Comparison of ENCODE assay signal across 18 cellular contexts in the genomic region with DNA sequence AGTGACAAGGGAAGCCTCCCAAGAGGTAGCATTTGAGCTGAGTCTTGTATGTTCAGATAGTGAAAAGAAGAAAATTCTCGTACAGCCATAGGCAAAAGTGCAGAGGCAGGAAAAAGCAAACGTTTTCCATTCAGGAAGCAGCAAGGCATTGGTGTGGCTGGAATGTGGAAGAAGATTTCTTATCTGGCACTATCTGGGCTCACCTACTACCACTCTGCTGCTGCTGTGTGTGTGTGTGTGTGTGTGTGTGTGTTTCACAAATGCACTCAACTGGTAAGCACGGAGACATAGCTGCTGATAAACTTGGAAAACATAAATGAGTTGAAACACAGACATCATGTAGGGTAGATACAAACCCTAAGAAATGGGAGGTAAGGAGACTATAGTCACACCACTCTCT.
DNase-seq lines count a peak whose midpoint lies in the region; ATAC-seq, FAIRE-seq and TF ChIP-seq lines count a peak whose summit lies in the region.
"Had no signal": no experiment of that assay in that cellular context is flagged by ENCODE, and none has a peak within 500 bp of the region (broad histone marks: within the 10 kb centered on the region; RNA-seq: fewer than 3 reads in every experiment).

No MANE protein-coding gene starts in this region.

- H3K36me3 Mint-ChIP-seq in endothelial cell (ENCODE audit: low read depth, unreplicated experiment) (no peaks in the 10 kb centered on the region), progenitor cell of endocrine pancreas (ENCODE audit: insufficient read depth) (no peaks in the 10 kb centered on the region)
- H3K36me3 Mint-ChIP-seq in effector memory CD8-positive, alpha-beta T cell (ENCODE audit: insufficient read depth) = no peaks in the 10 kb centered on the region
- H3K36me3 Mint-ChIP-seq: CD8-positive, alpha-beta T cell had no signal

- H2AK5ac ChIP-seq in trophoblast cell (ENCODE audit: low read length) = no peak overlapping the region

- FAIRE-seq in HTR-8/SVneo (lab: Jason Lieb, UNC) = peak; percentile 66
- FAIRE-seq: A549, K562 had no signal

- DNase-seq in HTR-8/SVneo (ENCODE audit: insufficient read length, low spot score) (no peak), endothelial cell (ENCODE audit: low spot score) (peak; percentile 9), trophoblast cell (no peak), NCI-H2171 (lab: John Stamatoyannopoulos, UW) (no peak), progenitor cell of endocrine pancreas (ENCODE audit: low spot score, unreplicated experiment) (no peak)
- no peak for DNase-seq in effector memory CD8-positive, alpha-beta T cell
- DNase-seq: CD8-positive, alpha-beta T cell; COR-L47; DMS153; DMS79; GF-D8; H7 had no signal

- no peak overlapping the region for H2BK5ac ChIP-seq in trophoblast cell (ENCODE audit: low read depth, low read length, poor library complexity)

- no peaks in the 10 kb centered on the region for H3K9me3 Mint-ChIP-seq in endothelial cell (ENCODE audit: unreplicated experiment)
- H3K9me3 Mint-ChIP-seq in progenitor cell of endocrine pancreas (ENCODE audit: low read depth) = peaks cover 5% of the 10 kb centered on the region
- H3K9me3 Mint-ChIP-seq in effector memory CD8-positive, alpha-beta T cell = peaks cover 6 to 17% of the 10 kb centered on the region in 2 donors
- H3K9me3 Mint-ChIP-seq: CD8-positive, alpha-beta T cell; GM23338 had no signal

- no peak overlapping the region for H3K9ac ChIP-seq in trophoblast cell (ENCODE audit: low read length)
- H3K9ac ChIP-seq: BLaER1 had no signal

- no peak overlapping the region for H2BK12ac ChIP-seq in trophoblast cell (ENCODE audit: low read length)

- ATAC-seq in effector memory CD8-positive, alpha-beta T cell (replicated peaks) = no peak
- ATAC-seq: A549; CD8-positive, alpha-beta T cell; GM23338; K562 had no signal

- H3K4ac ChIP-seq in trophoblast cell (ENCODE audit: low read depth, low read length) = no peak overlapping the region

- H4K91ac ChIP-seq in trophoblast cell (ENCODE audit: low read depth, low read length) = no peak overlapping the region

- TF ChIP-seq CTCF in C4-2B (conservative IDR thresholded peaks at IDR 0.05) (no peak), endothelial cell (IDR thresholded peaks at IDR 0.05; ENCODE audit: unreplicated experiment) (no peak), progenitor cell of endocrine pancreas (IDR thresholded peaks at IDR 0.05; ENCODE audit: unreplicated experiment) (no peak)

- no CpG with 5 or more reads among the region's 3 CpGs for WGBS in trophoblast cell (ENCODE audit: extremely low coverage, insufficient coverage, insufficient read length)

- H4K8ac ChIP-seq in trophoblast cell (ENCODE audit: low read depth, low read length) = no peak overlapping the region

- H3K4me1 ChIP-seq in trophoblast cell (ENCODE audit: control insufficient read depth in 1 of 2, insufficient read depth in 2 of 2, low read length in 2 of 2) = peaks cover 0 to 3% of the 10 kb centered on the region in 2 experiments
- H3K4me1 ChIP-seq: A549, BLaER1 had no signal

- H3K9me3 ChIP-seq in trophoblast cell (ENCODE audit: insufficient read depth, low read depth, low read length) = no peaks in the 10 kb centered on the region
- H3K9me3 ChIP-seq: A549, BLaER1 had no signal

- no peak overlapping the region for H3K18ac ChIP-seq in trophoblast cell (ENCODE audit: low read length)

- H2AFZ ChIP-seq in trophoblast cell (ENCODE audit: insufficient read depth, low read length, poor library complexity) = no peak overlapping the region
- H2AFZ ChIP-seq: GM23338 had no signal

- peaks cover 11% of the 10 kb centered on the region for H3K4me1 Mint-ChIP-seq in endothelial cell (ENCODE audit: unreplicated experiment)
- H3K4me1 Mint-ChIP-seq in progenitor cell of endocrine pancreas (ENCODE audit: low read depth) = no peaks in the 10 kb centered on the region
- H3K4me1 Mint-ChIP-seq in effector memory CD8-positive, alpha-beta T cell (ENCODE audit: low read depth in 2 of 2) = no peaks in the 10 kb centered on the region
- H3K4me1 Mint-ChIP-seq: GM23338 had no signal

- H3K4me2 ChIP-seq in trophoblast cell (ENCODE audit: low read length) = peak overlapping the region; percentile 19
- H3K4me2 ChIP-seq: A549, BLaER1, GM23338 had no signal

- no peak overlapping the region for H3K23ac ChIP-seq in trophoblast cell (ENCODE audit: low read length)

- no peak overlapping the region for H3K27ac Mint-ChIP-seq in endothelial cell (ENCODE audit: unreplicated experiment)
- no peak overlapping the region for H3K27ac Mint-ChIP-seq in progenitor cell of endocrine pancreas
- H3K27ac Mint-ChIP-seq in effector memory CD8-positive, alpha-beta T cell = no peak overlapping the region
- H3K27ac Mint-ChIP-seq: CD8-positive, alpha-beta T cell; GM23338 had no signal

- H3K4me3 Mint-ChIP-seq in endothelial cell (ENCODE audit: unreplicated experiment) (no peak overlapping the region), progenitor cell of endocrine pancreas (ENCODE audit: low read depth) (no peak overlapping the region)
- no peak overlapping the region for H3K4me3 Mint-ChIP-seq in effector memory CD8-positive, alpha-beta T cell
- H3K4me3 Mint-ChIP-seq: CD8-positive, alpha-beta T cell; GM23338 had no signal

- no peaks in the 10 kb centered on the region for H3K27me3 ChIP-seq in trophoblast cell (ENCODE audit: insufficient read depth, low read length)
- H3K27me3 ChIP-seq: BLaER1 had no signal

- H3K79me2 ChIP-seq in trophoblast cell (ENCODE audit: control insufficient read depth, insufficient read depth, low read length, poor library complexity) = no peaks in the 10 kb centered on the region

- H3K14ac ChIP-seq in trophoblast cell (ENCODE audit: low read length) = no peak overlapping the region

- no peak overlapping the region for H2BK120ac ChIP-seq in trophoblast cell (ENCODE audit: insufficient read depth, low read length, poor library complexity)

- H3K4me3 ChIP-seq in trophoblast cell (ENCODE audit: low read depth, low read length) = no peak overlapping the region
- H3K4me3 ChIP-seq: A549, BLaER1, GM23338, K562 had no signal

- no peak overlapping the region for H4K12ac ChIP-seq in trophoblast cell (ENCODE audit: low read depth, low read length)

- H3K27me3 Mint-ChIP-seq in endothelial cell (ENCODE audit: unreplicated experiment) (peaks cover 3% of the 10 kb centered on the region), progenitor cell of endocrine pancreas (peaks cover 2% of the 10 kb centered on the region)
- H3K27me3 Mint-ChIP-seq in effector memory CD8-positive, alpha-beta T cell = no peaks in the 10 kb centered on the region

- H3K79me1 ChIP-seq in trophoblast cell (ENCODE audit: low read length) = no peaks in the 10 kb centered on the region

- no peaks in the 10 kb centered on the region for H3K36me3 ChIP-seq in trophoblast cell (ENCODE audit: control insufficient read depth in 1 of 2, insufficient read depth in 2 of 2, low read length in 2 of 2)
- H3K36me3 ChIP-seq: BLaER1 had no signal

- H3K27ac ChIP-seq in C4-2B = peak overlapping the region; percentile 59
- no peak overlapping the region for H3K27ac ChIP-seq in trophoblast cell (ENCODE audit: low read depth, low read length)
- H3K27ac ChIP-seq: 22Rv1, A549, BLaER1 had no signal
